ENCODE assay signal across 17 cellular contexts in genomic region chr18:32086866-32087265, GRCh38. TPM values are rescaled to one million over a fixed set of nuclear protein-coding genes. Genes with fewer than 3 reads are reported as not detected.
DNase-seq lines count a peak whose midpoint lies in the region; ATAC-seq and TF ChIP-seq lines count a peak whose summit lies in the region.
"Had no signal": no experiment of that assay in that cellular context is flagged by ENCODE, and none has a peak within 500 bp of the region (broad histone marks: within the 10 kb centered on the region; RNA-seq: fewer than 3 reads in every experiment).

No MANE protein-coding gene starts in this region.

- no peak overlapping the region for H3K27ac Mint-ChIP-seq in HFFc6
- H3K27ac Mint-ChIP-seq: activated CD8-positive, alpha-beta T cell treated with anti-CD3 and anti-CD28 coated beads for 36 hours; brain had no signal

- H3K36me3 Mint-ChIP-seq in HFFc6 (ENCODE audit: low read depth) = no peaks in the 10 kb centered on the region
- H3K36me3 Mint-ChIP-seq: brain had no signal

- H3K9me3 Mint-ChIP-seq in HFFc6 = no peaks in the 10 kb centered on the region
- H3K9me3 Mint-ChIP-seq: activated CD8-positive, alpha-beta T cell treated with anti-CD3 and anti-CD28 coated beads for 36 hours had no signal

- no peak overlapping the region for H3K4me3 ChIP-seq in fibroblast of the aortic adventitia (ENCODE audit: low read depth, low read length)
- H3K4me3 ChIP-seq: BLaER1, prostate gland, tibial artery had no signal

- peak overlapping the region; percentile 24 for H3K4me3 Mint-ChIP-seq in HFFc6
- H3K4me3 Mint-ChIP-seq: activated CD8-positive, alpha-beta T cell treated with anti-CD3 and anti-CD28 coated beads for 36 hours; brain had no signal

- no peak for ATAC-seq in HG02588 (IDR thresholded peaks at IDR 0.05; ENCODE audit: unreplicated experiment)
- ATAC-seq: activated CD8-positive, alpha-beta T cell treated with anti-CD3 and anti-CD28 coated beads for 36 hours had no signal

- H3K27me3 Mint-ChIP-seq in HFFc6 (ENCODE audit: insufficient read depth) = peaks cover 3% of the 10 kb centered on the region

- DNase-seq in AG20443 (ENCODE audit: low spot score) = peak; percentile 9
- peak; percentile 62 for DNase-seq in HFFc6
- peak; percentile 33 for DNase-seq in RPMI7951 (ENCODE audit: low read depth)
- peak; percentile 24 for DNase-seq in fibroblast of the aortic adventitia (ENCODE audit: low read depth)
- DNase-seq in D341Med (ENCODE audit: low spot score) = no peak
- no peak for DNase-seq in activated T-cell treated with anti-CD3 and anti-CD28 coated beads for 4 hours
- no peak for DNase-seq in dedifferentiated amniotic fluid mesenchymal stem cell (ENCODE audit: extremely low spot score)
- DNase-seq: activated CD8-positive, alpha-beta T cell treated with anti-CD3 and anti-CD28 coated beads for 36 hours; activated gamma-delta T cell treated with Interleukin-2 at 50 U/mL for 16 hours; glutamatergic neuron; NCI-H146; NCI-H510A treated with DMSO at 0.1 percent for 48 hours; tibial artery had no signal

- TF ChIP-seq CTCF in HFFc6 (IDR thresholded peaks at IDR 0.05) (no peak), fibroblast of the aortic adventitia (IDR thresholded peaks at IDR 0.05; ENCODE audit: insufficient read depth, low read length) (no peak)

- peaks cover 36% of the 10 kb centered on the region for H3K4me1 Mint-ChIP-seq in HFFc6 (ENCODE audit: low read depth)

RNA-seq across cellular contexts. Expression of gene RNF138, which starts 4.8 kb away (rescaled TPM):
- total RNA-seq in HFFc6 (2021; fragmentation: NEBNext Ultra II Directional; extraction: Animal tissue kit (Norgen Biotek cat#: 25700)) = 10 to 100 TPM; 10.2 to 14.4 (median 13.6) TPM
- total RNA-seq in RPMI7951 (2014; rRNA removed; shearing (Covaris generic)) = 36.9 and 42.4 TPM in 2 replicates
- total RNA-seq in fibroblast of the aortic adventitia (ENCODE audit: low replicate concordance) = 8.6 and 28.3 TPM in 2 replicates

Comparison
In these comparisons a context has a peak if more than half of its experiments do, and no peak if none do; other contexts are left out.
1. DNase-seq: peak in AG20443 (single experiment), HFFc6 (single experiment), RPMI7951 (single experiment) and fibroblast of the aortic adventitia (single experiment); none in D341Med (single experiment), activated T-cell treated with anti-CD3 and anti-CD28 coated beads for 4 hours (single experiment) and dedifferentiated amniotic fluid mesenchymal stem cell (single experiment).